In genomic region chr1:4563586-4563985, GRCh38 we compare ENCODE assay signal across 15 cellular contexts.
DNase-seq lines count a peak whose midpoint lies in the region; ATAC-seq and TF ChIP-seq lines count a peak whose summit lies in the region.
"Had no signal": no experiment of that assay in that cellular context is flagged by ENCODE, and none has a peak within 500 bp of the region (broad histone marks: within the 10 kb centered on the region; RNA-seq: fewer than 3 reads in every experiment).

No MANE protein-coding gene starts in this region.

- peak; percentile 44 for DNase-seq in Karpas-422
- DNase-seq in iPS-NIHi7 (ENCODE audit: extremely low spot score), result peak; percentile 19
- DNase-seq in trophoblast cell, result no peak
- no peak for DNase-seq in heart left ventricle
- no peak for DNase-seq in NCI-H524 (lab: John Stamatoyannopoulos, UW)
- DNase-seq: C1 segment of cervical spinal cord; Calu3; CD4-positive, alpha-beta memory T cell; COR-L47; DMS53; GF-D8; GM23248; HFFc6 had no signal

- H2AFZ ChIP-seq in Karpas-422 (ENCODE audit: low read length) (no peak overlapping the region), trophoblast cell (ENCODE audit: insufficient read depth, low read length, poor library complexity) (no peak overlapping the region)
- H2AFZ ChIP-seq: GM23248 had no signal

- intact Hi-C loops in heart left ventricle (cut with DNase I), result no loop called here

- no peak overlapping the region for H3K23ac ChIP-seq in trophoblast cell (ENCODE audit: low read length)

- H3K4me2 ChIP-seq in Karpas-422 (ENCODE audit: low read depth, low read length, poor library complexity, severe bottlenecking) (no peak overlapping the region), trophoblast cell (ENCODE audit: low read length) (no peak overlapping the region)

- H2BK12ac ChIP-seq in trophoblast cell (ENCODE audit: low read length), result no peak overlapping the region

- H4K20me1 ChIP-seq in Karpas-422 (ENCODE audit: insufficient read depth, low read depth, low read length), result no peaks in the 10 kb centered on the region

- no peak overlapping the region for H3K27ac ChIP-seq in Karpas-422 (ENCODE audit: low read length)
- H3K27ac ChIP-seq in trophoblast cell (ENCODE audit: low read depth, low read length), result no peak overlapping the region
- H3K27ac ChIP-seq in heart left ventricle, result no peak overlapping the region
- H3K27ac ChIP-seq: GM23248 had no signal

- H3K4me1 ChIP-seq in Karpas-422 (ENCODE audit: low read length) (no peaks in the 10 kb centered on the region), trophoblast cell (ENCODE audit: control insufficient read depth in 1 of 2, insufficient read depth in 2 of 2, low read length in 2 of 2) (no peaks in the 10 kb centered on the region), heart left ventricle (no peaks in the 10 kb centered on the region)
- H3K4me1 ChIP-seq: HAP-1 had no signal

- no peak overlapping the region for H4K8ac ChIP-seq in trophoblast cell (ENCODE audit: low read depth, low read length)

- H3K36me3 ChIP-seq in Karpas-422 (ENCODE audit: insufficient read depth, low read length), result no peaks in the 10 kb centered on the region
- H3K36me3 ChIP-seq in trophoblast cell (ENCODE audit: control insufficient read depth in 1 of 2, insufficient read depth in 2 of 2, low read length in 2 of 2), result no peaks in the 10 kb centered on the region
- H3K36me3 ChIP-seq in heart left ventricle, result no peaks in the 10 kb centered on the region
- H3K36me3 ChIP-seq: HAP-1 had no signal

- H2AK5ac ChIP-seq in trophoblast cell (ENCODE audit: low read length), result no peak overlapping the region

- H3K79me1 ChIP-seq in trophoblast cell (ENCODE audit: low read length), result no peaks in the 10 kb centered on the region

- H3K9ac ChIP-seq in Karpas-422 (ENCODE audit: low read length), result no peak overlapping the region
- H3K9ac ChIP-seq in trophoblast cell (ENCODE audit: low read length), result no peak overlapping the region
- H3K9ac ChIP-seq: GM23248 had no signal

- no peak for TF ChIP-seq POLR2A in heart left ventricle (IDR thresholded peaks at IDR 0.05)

- no peak overlapping the region for H2BK120ac ChIP-seq in trophoblast cell (ENCODE audit: insufficient read depth, low read length, poor library complexity)

- no peak for TF ChIP-seq CTCF in heart left ventricle (IDR thresholded peaks at IDR 0.05)

- ATAC-seq in heart left ventricle, result no peak
- ATAC-seq in GM19324 (IDR thresholded peaks at IDR 0.05; ENCODE audit: low FRiP score, unreplicated experiment), result no peak

- H3K79me2 ChIP-seq in Karpas-422 (ENCODE audit: low read length), result no peaks in the 10 kb centered on the region
- no peaks in the 10 kb centered on the region for H3K79me2 ChIP-seq in trophoblast cell (ENCODE audit: control insufficient read depth, insufficient read depth, low read length, poor library complexity)

- no peak overlapping the region for H3K14ac ChIP-seq in trophoblast cell (ENCODE audit: low read length)

- H3K9me3 ChIP-seq in Karpas-422 (ENCODE audit: low read length) (no peaks in the 10 kb centered on the region), trophoblast cell (ENCODE audit: insufficient read depth, low read depth, low read length) (peaks cover 7% of the 10 kb centered on the region), heart left ventricle (no peaks in the 10 kb centered on the region)
- H3K9me3 ChIP-seq: HAP-1 had no signal

- no peak overlapping the region for H4K91ac ChIP-seq in trophoblast cell (ENCODE audit: low read depth, low read length)

- no CpG with 5 or more reads among the region's 4 CpGs for WGBS in trophoblast cell (ENCODE audit: extremely low coverage, insufficient coverage, insufficient read length)
- WGBS in heart left ventricle, 4 donors, result 68 to 83% (median 77%) methylated on average over 4 of the region's 4 CpGs

- H3K9me2 ChIP-seq in Karpas-422 (replicated peaks; ENCODE audit: insufficient read depth, low read length), result no peaks in the 10 kb centered on the region

- no peak overlapping the region for H3K4ac ChIP-seq in trophoblast cell (ENCODE audit: low read depth, low read length)

- no peak overlapping the region for H3K4me3 ChIP-seq in Karpas-422 (ENCODE audit: low read length)
- H3K4me3 ChIP-seq in trophoblast cell (ENCODE audit: low read depth, low read length), result peak overlapping the region; percentile 13
- no peak overlapping the region for H3K4me3 ChIP-seq in heart left ventricle
- H3K4me3 ChIP-seq: GM23248, HAP-1 had no signal

- H2BK5ac ChIP-seq in trophoblast cell (ENCODE audit: low read depth, low read length, poor library complexity), result no peak overlapping the region

- H4K12ac ChIP-seq in trophoblast cell (ENCODE audit: low read depth, low read length), result no peak overlapping the region

- no peak overlapping the region for H3K18ac ChIP-seq in trophoblast cell (ENCODE audit: low read length)

- no peaks in the 10 kb centered on the region for H3K27me3 ChIP-seq in Karpas-422 (ENCODE audit: low read length)
- H3K27me3 ChIP-seq in trophoblast cell (ENCODE audit: insufficient read depth, low read length), result no peaks in the 10 kb centered on the region
- peaks cover 0 to 36% (median 2%) of the 10 kb centered on the region in 9 donors for H3K27me3 ChIP-seq in heart left ventricle

Comparison
In these comparisons a context has a peak if more than half of its experiments do, and no peak if none do; other contexts are left out.
1. DNase-seq: peak in Karpas-422 (single experiment) and iPS-NIHi7 (single experiment); none in trophoblast cell (0 of 2), heart left ventricle (0 of 5) and NCI-H524 (0 of 2).